Comparison of ENCODE assay signal across 8 cellular contexts in genomic region chrX:40172169-40172979, GRCh38.
DNase-seq lines count a peak whose midpoint lies in the region; ATAC-seq and TF ChIP-seq lines count a peak whose summit lies in the region.

No MANE protein-coding gene starts in this region.

- H3K9me3 ChIP-seq in ascending aorta (no peaks in the 10 kb centered on the region), iPS DF 6.9 (ENCODE audit: control insufficient read depth, insufficient read depth, low read length) (no peaks in the 10 kb centered on the region)

- DNase-seq in DMS53 treated with DMSO at 0.1 percent for 48 hours (lab: John Stamatoyannopoulos, UW; ENCODE audit: unreplicated experiment): peak; percentile 46
- peak; percentile 68 for DNase-seq in M059J (ENCODE audit: low read depth)
- DNase-seq in ascending aorta (ENCODE audit: low spot score in 2 of 2): peak in 1 of 2 donors; percentile 79
- no peak for DNase-seq in iPS DF 6.9 (ENCODE audit: low read depth, low spot score)
- no peak for DNase-seq in skeletal muscle cell (ENCODE audit: low read depth)
- DNase-seq in HK-2 (ENCODE audit: unreplicated experiment): no peak

- no peak for TF ChIP-seq CTCF in ascending aorta (IDR thresholded peaks at IDR 0.05)

- no CpG with 5 or more reads among the region's 75 CpGs for WGBS in iPS DF 6.9 (ENCODE audit: insufficient coverage, insufficient read length)

- H3K36me3 ChIP-seq in ascending aorta (no peaks in the 10 kb centered on the region), iPS DF 6.9 (ENCODE audit: control insufficient read depth, insufficient read depth, low read length) (no peaks in the 10 kb centered on the region)

- H3K4me1 ChIP-seq in ascending aorta: peaks cover 3 to 14% of the 10 kb centered on the region in 2 donors
- peaks cover 5% of the 10 kb centered on the region; the same call in 1 of the 2 replicates for H3K4me1 ChIP-seq in iPS DF 6.9 (ENCODE audit: control insufficient read depth, insufficient read depth, low read length)

- H3K27me3 ChIP-seq in ascending aorta (no peaks in the 10 kb centered on the region), iPS DF 6.9 (ENCODE audit: control insufficient read depth, insufficient read depth, low read length) (no peaks in the 10 kb centered on the region; the same call in 1 of the 2 replicates)

- H3K4me3 ChIP-seq in ascending aorta (peak overlapping the region; percentile 50 to 69), iPS DF 6.9 (ENCODE audit: low read length) (peak overlapping the region; percentile 50; the same call in 1 of the 2 replicates), skeletal muscle cell (ENCODE audit: low read depth, low read length) (peak overlapping the region; percentile 39)

- peak overlapping the region; percentile 92 to 94 for H3K27ac ChIP-seq in ascending aorta
- no peak overlapping the region for H3K27ac ChIP-seq in iPS DF 6.9 (ENCODE audit: low read length)

- no peak for ATAC-seq in GM21737 (IDR thresholded peaks at IDR 0.05; ENCODE audit: unreplicated experiment)
- ATAC-seq in HG02798 (IDR thresholded peaks at IDR 0.05; ENCODE audit: poor library complexity, unreplicated experiment): no peak

- intact Hi-C loops in ascending aorta (cut with DNase I): loop anchor here (5.0 to 10.0 kb wide), 2 partner anchors 355 to 1368 kb away; partner anchors contain the start of gene MID1IP1

Comparison
In these comparisons a context has a peak if more than half of its experiments do, and no peak if none do; other contexts are left out.
1. DNase-seq: peak in DMS53 treated with DMSO at 0.1 percent for 48 hours (single experiment) and M059J (single experiment); none in iPS DF 6.9 (single experiment), skeletal muscle cell (single experiment) and HK-2 (single experiment).
2. Peak in every context shown above with its lines, with median percentiles within 50 percentile points of each other: H3K4me3 ChIP-seq.